In the genomic region with DNA sequence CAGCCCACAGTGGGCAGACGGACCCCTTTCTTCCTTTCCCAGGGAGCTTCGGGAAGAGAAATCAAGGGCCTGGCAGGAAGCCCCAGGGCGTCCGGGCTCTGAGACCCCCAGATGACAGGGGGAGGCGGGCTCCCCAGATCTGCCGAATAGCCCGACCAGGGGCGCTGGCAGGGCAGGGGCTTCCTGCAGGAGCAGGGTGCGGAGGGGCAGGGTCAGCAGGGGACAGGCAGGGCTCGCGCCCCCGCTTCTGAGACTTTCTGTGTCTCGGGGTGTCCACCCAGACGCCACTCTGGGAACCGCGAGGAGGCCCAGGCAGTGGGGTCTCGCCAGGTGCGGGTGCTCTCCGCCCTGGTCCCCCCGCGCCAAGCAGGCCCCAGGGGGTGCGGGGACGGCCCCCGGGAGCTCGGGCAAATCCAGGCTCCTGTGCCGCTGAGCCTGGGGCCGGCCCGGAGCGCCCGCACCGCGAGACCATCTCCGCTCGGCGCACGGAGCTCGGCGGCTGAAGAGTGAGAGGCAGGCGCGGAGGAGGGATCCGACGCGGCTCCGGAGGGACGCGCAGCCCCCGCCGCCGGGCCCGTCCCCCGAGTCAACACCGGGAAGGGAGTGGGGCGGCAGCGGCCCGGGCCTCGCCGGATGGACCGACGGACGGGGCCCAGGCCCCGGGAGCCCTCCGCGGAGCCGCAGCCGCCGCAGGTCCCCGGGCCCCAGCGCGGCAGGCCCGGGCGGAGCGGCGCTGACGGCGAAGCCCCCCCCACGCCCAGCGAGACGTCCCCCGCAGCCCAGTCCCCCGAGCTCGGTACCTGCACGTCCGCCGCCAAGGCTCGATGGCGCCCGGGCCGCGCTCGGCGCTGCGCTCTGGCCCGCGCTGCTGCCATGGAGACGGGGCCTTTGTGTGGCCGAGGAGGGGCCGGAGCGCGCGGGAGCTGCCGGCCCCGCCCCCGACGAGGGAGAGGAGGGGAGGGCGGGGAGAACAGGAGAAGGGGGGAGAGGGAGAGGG, we compare ENCODE assay signal across 7 cellular contexts. TPM values are rescaled to one million over a fixed set of nuclear protein-coding genes. Genes with fewer than 3 reads are reported as not detected.
DNase-seq lines count a peak whose midpoint lies in the region; ATAC-seq and TF ChIP-seq lines count a peak whose summit lies in the region.

A gene with protein sequence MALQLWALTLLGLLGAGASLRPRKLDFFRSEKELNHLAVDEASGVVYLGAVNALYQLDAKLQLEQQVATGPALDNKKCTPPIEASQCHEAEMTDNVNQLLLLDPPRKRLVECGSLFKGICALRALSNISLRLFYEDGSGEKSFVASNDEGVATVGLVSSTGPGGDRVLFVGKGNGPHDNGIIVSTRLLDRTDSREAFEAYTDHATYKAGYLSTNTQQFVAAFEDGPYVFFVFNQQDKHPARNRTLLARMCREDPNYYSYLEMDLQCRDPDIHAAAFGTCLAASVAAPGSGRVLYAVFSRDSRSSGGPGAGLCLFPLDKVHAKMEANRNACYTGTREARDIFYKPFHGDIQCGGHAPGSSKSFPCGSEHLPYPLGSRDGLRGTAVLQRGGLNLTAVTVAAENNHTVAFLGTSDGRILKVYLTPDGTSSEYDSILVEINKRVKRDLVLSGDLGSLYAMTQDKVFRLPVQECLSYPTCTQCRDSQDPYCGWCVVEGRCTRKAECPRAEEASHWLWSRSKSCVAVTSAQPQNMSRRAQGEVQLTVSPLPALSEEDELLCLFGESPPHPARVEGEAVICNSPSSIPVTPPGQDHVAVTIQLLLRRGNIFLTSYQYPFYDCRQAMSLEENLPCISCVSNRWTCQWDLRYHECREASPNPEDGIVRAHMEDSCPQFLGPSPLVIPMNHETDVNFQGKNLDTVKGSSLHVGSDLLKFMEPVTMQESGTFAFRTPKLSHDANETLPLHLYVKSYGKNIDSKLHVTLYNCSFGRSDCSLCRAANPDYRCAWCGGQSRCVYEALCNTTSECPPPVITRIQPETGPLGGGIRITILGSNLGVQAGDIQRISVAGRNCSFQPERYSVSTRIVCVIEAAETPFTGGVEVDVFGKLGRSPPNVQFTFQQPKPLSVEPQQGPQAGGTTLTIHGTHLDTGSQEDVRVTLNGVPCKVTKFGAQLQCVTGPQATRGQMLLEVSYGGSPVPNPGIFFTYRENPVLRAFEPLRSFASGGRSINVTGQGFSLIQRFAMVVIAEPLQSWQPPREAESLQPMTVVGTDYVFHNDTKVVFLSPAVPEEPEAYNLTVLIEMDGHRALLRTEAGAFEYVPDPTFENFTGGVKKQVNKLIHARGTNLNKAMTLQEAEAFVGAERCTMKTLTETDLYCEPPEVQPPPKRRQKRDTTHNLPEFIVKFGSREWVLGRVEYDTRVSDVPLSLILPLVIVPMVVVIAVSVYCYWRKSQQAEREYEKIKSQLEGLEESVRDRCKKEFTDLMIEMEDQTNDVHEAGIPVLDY (N-terminal part only) (minus strand): TSS at position 894 of the 997 bp plus-strand sequence. CDS start 17,062 bp downstream, outside the sequence.

- peaks cover 11% of the 10 kb centered on the region for H3K4me1 Mint-ChIP-seq in activated naive CD8-positive, alpha-beta T cell treated with anti-CD3 and anti-CD28 coated beads for 36 hours
- peaks cover 24% of the 10 kb centered on the region for H3K4me1 Mint-ChIP-seq in neural progenitor cell

- no peak within 1 kb of the TSS for H3K4me3 Mint-ChIP-seq in activated naive CD8-positive, alpha-beta T cell treated with anti-CD3 and anti-CD28 coated beads for 36 hours
- peak within 1 kb of the TSS; percentile 93 for H3K4me3 Mint-ChIP-seq in neural progenitor cell

- H3K27ac ChIP-seq in HL-60 (replicated peaks) (peak within 1 kb of the TSS; percentile 61), neural progenitor cell (peak within 1 kb of the TSS; percentile 13)

- H2AFZ ChIP-seq in neural progenitor cell (replicated peaks): no peak within 1 kb of the TSS

- peaks cover 40% of the 10 kb centered on the region for H3K4me1 ChIP-seq in neural progenitor cell

- H3K27me3 ChIP-seq in HL-60 (ENCODE audit: insufficient read depth, poor library complexity, severe bottlenecking) (no peaks in the 10 kb centered on the region), neural progenitor cell (no peaks in the 10 kb centered on the region)

- H3F3A ChIP-seq in neural progenitor cell (ENCODE audit: low read depth): peaks cover 21% of the 10 kb centered on the region

- H3K4me3 ChIP-seq in HL-60 (replicated peaks; ENCODE audit: insufficient read depth, low read length): peak within 1 kb of the TSS; percentile 75
- H3K4me3 ChIP-seq in neural progenitor cell: peak within 1 kb of the TSS; percentile 100

- peaks cover 15% of the 10 kb centered on the region for H3K27me3 Mint-ChIP-seq in activated naive CD8-positive, alpha-beta T cell treated with anti-CD3 and anti-CD28 coated beads for 36 hours
- H3K27me3 Mint-ChIP-seq in neural progenitor cell (ENCODE audit: insufficient read depth, low read depth): peaks cover 2% of the 10 kb centered on the region

- no peaks in the 10 kb centered on the region for H3K36me3 ChIP-seq in neural progenitor cell

- TF ChIP-seq CTCF in HL-60 (IDR thresholded peaks at IDR 0.05; ENCODE audit: insufficient read depth, low read length) (no peak), neural progenitor cell (IDR thresholded peaks at IDR 0.05) (no peak)

- H3K79me2 ChIP-seq in neural progenitor cell (ENCODE audit: low read depth): peaks cover 45% of the 10 kb centered on the region

- H3K4me2 ChIP-seq in neural progenitor cell: peak within 1 kb of the TSS; percentile 99

- H4K20me1 ChIP-seq in neural progenitor cell (ENCODE audit: low read depth): peaks cover 43% of the 10 kb centered on the region

- no peaks in the 10 kb centered on the region for H3K9me3 ChIP-seq in neural progenitor cell (ENCODE audit: low read depth)

- H3K9me3 Mint-ChIP-seq in activated naive CD8-positive, alpha-beta T cell treated with anti-CD3 and anti-CD28 coated beads for 36 hours: no peaks in the 10 kb centered on the region
- H3K9me3 Mint-ChIP-seq in neural progenitor cell: no peaks in the 10 kb centered on the region

- DNase-seq in GM04504 (ENCODE audit: low read depth): peak; percentile 55
- DNase-seq in HL-60 (ENCODE audit: low read depth in 1 of 2, low spot score in 1 of 2): peak; percentile 62 to 85
- DNase-seq in NOMO-1 (lab: John Stamatoyannopoulos, UW; ENCODE audit: unreplicated experiment in 2 of 2): peak; percentile 76 to 87
- peak; percentile 49 for DNase-seq in activated naive CD8-positive, alpha-beta T cell treated with anti-CD3 and anti-CD28 coated beads for 36 hours
- DNase-seq in glomerular visceral epithelial cell (ENCODE audit: extremely low spot score): peak; percentile 79
- peak; percentile 93 for DNase-seq in neural progenitor cell (ENCODE audit: low spot score)

- H3K36me3 Mint-ChIP-seq in activated naive CD8-positive, alpha-beta T cell treated with anti-CD3 and anti-CD28 coated beads for 36 hours: no peaks in the 10 kb centered on the region
- H3K36me3 Mint-ChIP-seq in neural progenitor cell: peaks cover 3% of the 10 kb centered on the region

- no peak within 1 kb of the TSS for H3K27ac Mint-ChIP-seq in activated naive CD8-positive, alpha-beta T cell treated with anti-CD3 and anti-CD28 coated beads for 36 hours
- H3K27ac Mint-ChIP-seq in neural progenitor cell: no peak within 1 kb of the TSS

- ATAC-seq in HG03039 (IDR thresholded peaks at IDR 0.05; ENCODE audit: unreplicated experiment): no peak

- H3K9ac ChIP-seq in neural progenitor cell: peak within 1 kb of the TSS; percentile 81

RNA-seq across cellular contexts. Expression of the gene that starts here (rescaled TPM):
- total RNA-seq in activated naive CD8-positive, alpha-beta T cell treated with anti-CD3 and anti-CD28 coated beads for 36 hours: 10 to 100 TPM; 16.1 to 16.8 TPM
- 32.4 and 94.1 TPM in 2 replicates for total RNA-seq in neural progenitor cell (ENCODE audit: low replicate concordance)
